ENCODE assay signal across 1 cellular context in the genomic region with DNA sequence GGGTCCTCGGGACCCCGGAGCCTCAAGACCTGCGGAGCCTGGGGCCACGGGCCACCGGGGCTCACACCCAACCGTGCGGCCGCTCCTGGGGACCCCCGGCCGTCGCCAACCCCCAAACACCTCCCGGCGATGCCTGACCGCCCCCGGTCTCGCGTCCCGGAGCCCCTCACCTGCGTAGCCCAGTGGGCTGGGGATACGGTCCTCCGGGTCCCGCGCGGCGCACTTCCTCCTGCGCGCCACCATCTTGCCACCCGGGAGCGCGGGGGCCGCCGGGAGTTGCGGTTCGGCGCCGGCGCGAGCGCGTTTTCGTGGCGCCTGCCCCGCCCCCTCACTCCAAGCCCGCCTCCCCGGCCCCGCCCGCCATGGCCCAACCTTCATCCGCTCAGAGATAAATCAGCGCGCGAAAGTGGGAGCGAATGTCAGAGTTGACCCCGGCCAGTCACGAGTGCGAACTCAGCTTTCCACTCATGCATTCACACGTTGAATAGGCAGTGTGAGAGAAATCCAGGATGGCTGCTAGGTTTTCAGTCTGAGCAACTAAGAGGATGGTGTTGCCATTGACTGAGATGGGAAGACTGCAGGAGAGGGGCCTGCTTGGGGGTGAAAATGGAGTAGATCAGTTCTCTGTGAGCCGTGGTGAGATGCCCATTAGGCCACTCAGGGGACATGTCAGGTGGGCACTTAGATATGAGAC.
A peak's percentile ranks its signal among the peaks of the same experiment; 100 is the strongest.
TF ChIP-seq lines count a peak whose summit lies in the region.

A gene with protein sequence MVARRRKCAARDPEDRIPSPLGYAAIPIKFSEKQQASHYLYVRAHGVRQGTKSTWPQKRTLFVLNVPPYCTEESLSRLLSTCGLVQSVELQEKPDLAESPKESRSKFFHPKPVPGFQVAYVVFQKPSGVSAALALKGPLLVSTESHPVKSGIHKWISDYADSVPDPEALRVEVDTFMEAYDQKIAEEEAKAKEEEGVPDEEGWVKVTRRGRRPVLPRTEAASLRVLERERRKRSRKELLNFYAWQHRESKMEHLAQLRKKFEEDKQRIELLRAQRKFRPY (minus strand): TSS at position 253 of the 694 bp plus-strand sequence. CDS start 10 bp downstream, at position 243.

TF ChIP-seq in A549, 52 proteins besides CTCF, POLR2A, EP300 and RAD21 (continued from another document):
- TF ChIP-seq, protein P1, sequence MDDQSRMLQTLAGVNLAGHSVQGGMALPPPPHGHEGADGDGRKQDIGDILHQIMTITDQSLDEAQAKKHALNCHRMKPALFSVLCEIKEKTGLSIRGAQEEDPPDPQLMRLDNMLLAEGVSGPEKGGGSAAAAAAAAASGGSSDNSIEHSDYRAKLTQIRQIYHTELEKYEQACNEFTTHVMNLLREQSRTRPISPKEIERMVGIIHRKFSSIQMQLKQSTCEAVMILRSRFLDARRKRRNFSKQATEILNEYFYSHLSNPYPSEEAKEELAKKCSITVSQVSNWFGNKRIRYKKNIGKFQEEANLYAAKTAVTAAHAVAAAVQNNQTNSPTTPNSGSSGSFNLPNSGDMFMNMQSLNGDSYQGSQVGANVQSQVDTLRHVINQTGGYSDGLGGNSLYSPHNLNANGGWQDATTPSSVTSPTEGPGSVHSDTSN (IDR thresholded peaks at IDR 0.05), result no peak
- TF ChIP-seq HES2 (IDR thresholded peaks at IDR 0.05), result no peak
- TF ChIP-seq PHF8 (IDR thresholded peaks at IDR 0.05; ENCODE audit: borderline replicate concordance, low read depth), result peak; percentile 90; the same call in 1 of the 2 replicates
- TF ChIP-seq, protein P2, sequence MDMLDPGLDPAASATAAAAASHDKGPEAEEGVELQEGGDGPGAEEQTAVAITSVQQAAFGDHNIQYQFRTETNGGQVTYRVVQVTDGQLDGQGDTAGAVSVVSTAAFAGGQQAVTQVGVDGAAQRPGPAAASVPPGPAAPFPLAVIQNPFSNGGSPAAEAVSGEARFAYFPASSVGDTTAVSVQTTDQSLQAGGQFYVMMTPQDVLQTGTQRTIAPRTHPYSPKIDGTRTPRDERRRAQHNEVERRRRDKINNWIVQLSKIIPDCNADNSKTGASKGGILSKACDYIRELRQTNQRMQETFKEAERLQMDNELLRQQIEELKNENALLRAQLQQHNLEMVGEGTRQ (IDR thresholded peaks at IDR 0.05), result no peak
- no peak for TF ChIP-seq RNF2 (IDR thresholded peaks at IDR 0.05; ENCODE audit: borderline replicate concordance, low read depth)
- no peak for TF ChIP-seq CEBPB (IDR thresholded peaks at IDR 0.05)
- TF ChIP-seq JUN (IDR thresholded peaks at IDR 0.05), result peak in 1 of 2 experiments; percentile 79; a peak in 4 of 5 replicates
- TF ChIP-seq, protein P3, sequence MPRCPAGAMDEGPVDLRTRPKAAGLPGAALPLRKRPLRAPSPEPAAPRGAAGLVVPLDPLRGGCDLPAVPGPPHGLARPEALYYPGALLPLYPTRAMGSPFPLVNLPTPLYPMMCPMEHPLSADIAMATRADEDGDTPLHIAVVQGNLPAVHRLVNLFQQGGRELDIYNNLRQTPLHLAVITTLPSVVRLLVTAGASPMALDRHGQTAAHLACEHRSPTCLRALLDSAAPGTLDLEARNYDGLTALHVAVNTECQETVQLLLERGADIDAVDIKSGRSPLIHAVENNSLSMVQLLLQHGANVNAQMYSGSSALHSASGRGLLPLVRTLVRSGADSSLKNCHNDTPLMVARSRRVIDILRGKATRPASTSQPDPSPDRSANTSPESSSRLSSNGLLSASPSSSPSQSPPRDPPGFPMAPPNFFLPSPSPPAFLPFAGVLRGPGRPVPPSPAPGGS (IDR thresholded peaks at IDR 0.05), result peak; percentile 63; the same call in 2 of the 3 replicates
- TF ChIP-seq CHD2 (IDR thresholded peaks at IDR 0.05; ENCODE audit: low read length, partially characterized antibody), result no peak
- TF ChIP-seq, protein P4, sequence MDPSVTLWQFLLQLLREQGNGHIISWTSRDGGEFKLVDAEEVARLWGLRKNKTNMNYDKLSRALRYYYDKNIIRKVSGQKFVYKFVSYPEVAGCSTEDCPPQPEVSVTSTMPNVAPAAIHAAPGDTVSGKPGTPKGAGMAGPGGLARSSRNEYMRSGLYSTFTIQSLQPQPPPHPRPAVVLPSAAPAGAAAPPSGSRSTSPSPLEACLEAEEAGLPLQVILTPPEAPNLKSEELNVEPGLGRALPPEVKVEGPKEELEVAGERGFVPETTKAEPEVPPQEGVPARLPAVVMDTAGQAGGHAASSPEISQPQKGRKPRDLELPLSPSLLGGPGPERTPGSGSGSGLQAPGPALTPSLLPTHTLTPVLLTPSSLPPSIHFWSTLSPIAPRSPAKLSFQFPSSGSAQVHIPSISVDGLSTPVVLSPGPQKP (IDR thresholded peaks at IDR 0.05; ENCODE audit: low read depth, low read length), result no peak
- TF ChIP-seq, protein P5, sequence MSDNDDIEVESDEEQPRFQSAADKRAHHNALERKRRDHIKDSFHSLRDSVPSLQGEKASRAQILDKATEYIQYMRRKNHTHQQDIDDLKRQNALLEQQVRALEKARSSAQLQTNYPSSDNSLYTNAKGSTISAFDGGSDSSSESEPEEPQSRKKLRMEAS (IDR thresholded peaks at IDR 0.05), result peak; percentile 20; the same call in 1 of the 2 replicates
- TF ChIP-seq ZNF302 (CRISPR knock-in tag; IDR thresholded peaks at IDR 0.05), result no peak
- TF ChIP-seq GATA3 (IDR thresholded peaks at IDR 0.05; ENCODE audit: borderline replicate concordance), result no peak
- TF ChIP-seq KDM5A (IDR thresholded peaks at IDR 0.05), result peak; percentile 93
- no peak for TF ChIP-seq SREBF2 (IDR thresholded peaks at IDR 0.05)
